ENCODE assay signal across 8 cellular contexts in the genomic region with DNA sequence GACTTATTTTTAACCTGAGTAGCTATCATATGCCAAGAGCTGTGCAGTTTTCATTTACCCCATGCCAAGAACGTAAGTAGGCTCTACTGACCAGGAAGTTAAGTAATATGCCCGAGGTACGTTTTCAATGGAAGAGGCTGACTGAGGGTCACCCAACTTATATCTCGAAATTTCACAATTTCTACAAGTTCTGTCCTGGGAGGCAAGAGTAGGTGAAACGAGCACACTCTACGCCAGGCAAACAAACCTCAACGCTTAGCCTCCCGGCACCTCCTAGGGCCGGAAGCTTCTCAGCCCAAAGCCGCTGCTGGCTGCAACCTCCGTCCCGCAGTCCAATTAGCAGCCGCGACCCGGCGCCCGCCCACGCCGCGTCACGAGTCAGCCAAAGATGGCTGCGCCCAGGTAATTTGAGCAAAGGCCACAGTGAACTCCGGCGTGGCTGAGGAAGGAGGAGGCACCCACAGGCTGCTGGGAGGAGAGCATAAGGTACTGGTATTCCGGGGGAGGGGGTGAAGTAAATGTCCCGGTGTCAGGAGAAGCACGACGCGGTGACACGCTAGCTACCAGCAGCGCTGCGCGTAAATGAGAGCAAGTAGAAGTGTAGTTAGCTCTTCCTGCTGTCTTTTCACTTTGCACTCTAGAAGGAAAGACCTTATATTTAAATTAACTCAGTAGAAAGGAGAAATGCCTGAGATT. TPM values are rescaled to one million over a fixed set of nuclear protein-coding genes. Genes with fewer than 3 reads are reported as not detected.
A peak's percentile ranks its signal among the peaks of the same experiment; 100 is the strongest.
DNase-seq lines count a peak whose midpoint lies in the region; ATAC-seq and TF ChIP-seq lines count a peak whose summit lies in the region.

TMEM126A (plus strand) TSS at position 364 of the 696 bp plus-strand sequence. CDS start 2,289 bp downstream, outside the sequence.

- TF ChIP-seq CTCF in smooth muscle cell (IDR thresholded peaks at IDR 0.05; ENCODE audit: borderline replicate concordance, insufficient read depth, poor library complexity, severe bottlenecking): no peak

- H3F3A ChIP-seq in smooth muscle cell (ENCODE audit: low read depth): no peaks in the 10 kb centered on the region

- DNase-seq in AG08396 (ENCODE audit: low spot score) (peak; percentile 86), NCI-H345 treated with DMSO at 0.1 percent for 48 hours (lab: John Stamatoyannopoulos, UW; ENCODE audit: unreplicated experiment) (peak; percentile 84), immature natural killer cell (peak; percentile 85 to 88 (median 87)), smooth muscle cell (lab: John Stamatoyannopoulos, UW; ENCODE audit: unreplicated experiment) (peak; percentile 49)
- peak; percentile 82 for DNase-seq in activated CD4-positive, CD25-positive, alpha-beta regulatory T cell treated with anti-CD3 and anti-CD28 coated beads, Interleukin-2, amount 50 U/mL, for 16 hours (ENCODE audit: low read depth, low spot score)
- DNase-seq in central memory CD4-positive, alpha-beta T cell: peak; percentile 90

- H3K36me3 ChIP-seq in smooth muscle cell (ENCODE audit: low read depth): no peaks in the 10 kb centered on the region

- H4K20me1 ChIP-seq in smooth muscle cell (ENCODE audit: low read depth): no peaks in the 10 kb centered on the region

- peak within 1 kb of the TSS; percentile 92 to 99 (median 97) for H3K4me3 Mint-ChIP-seq in immature natural killer cell

- H3K4me1 Mint-ChIP-seq in immature natural killer cell: peaks cover 23 to 43% of the 10 kb centered on the region in 2 donors

- H3K9me3 ChIP-seq in smooth muscle cell (replicated peaks; ENCODE audit: low read depth): no peaks in the 10 kb centered on the region

- peak within 1 kb of the TSS; percentile 90 for H3K4me2 ChIP-seq in smooth muscle cell

- peaks cover 4% of the 10 kb centered on the region for H3K4me1 ChIP-seq in smooth muscle cell (ENCODE audit: low read depth)

- H3K9ac ChIP-seq in smooth muscle cell (ENCODE audit: low read depth): peak within 1 kb of the TSS; percentile 76

- no peaks in the 10 kb centered on the region for H3K79me2 ChIP-seq in smooth muscle cell (ENCODE audit: low read depth)

- WGBS in smooth muscle cell (ENCODE audit: low lambda C conversion rate): 1% methylated on average over 33 of the region's 33 CpGs

- no peaks in the 10 kb centered on the region for H3K9me3 Mint-ChIP-seq in immature natural killer cell

- H3K27me3 ChIP-seq in smooth muscle cell (ENCODE audit: low read depth): no peaks in the 10 kb centered on the region

- H3K4me3 ChIP-seq in smooth muscle cell: peak within 1 kb of the TSS; percentile 63

- no peaks in the 10 kb centered on the region for H3K36me3 Mint-ChIP-seq in immature natural killer cell

- H3K27me3 Mint-ChIP-seq in immature natural killer cell (ENCODE audit: low read depth in 3 of 3): peaks cover 4 to 13% (median 12%) of the 10 kb centered on the region in 3 donors

- peak within 1 kb of the TSS; percentile 89 to 99 (median 96) for H3K27ac Mint-ChIP-seq in immature natural killer cell

- peak within 1 kb of the TSS; percentile 33 for H2AFZ ChIP-seq in smooth muscle cell (ENCODE audit: low read depth)

- ATAC-seq in GM19035 (IDR thresholded peaks at IDR 0.05; ENCODE audit: unreplicated experiment): peak; percentile 99
- ATAC-seq in HG03342 (IDR thresholded peaks at IDR 0.05; ENCODE audit: unreplicated experiment): peak; percentile 99

- peak within 1 kb of the TSS; percentile 77 for H3K27ac ChIP-seq in smooth muscle cell (ENCODE audit: low read depth)

RNA-seq across cellular contexts. Expression of gene TMEM126A, which starts in this region (rescaled TPM):
- 10 to 100 TPM; 60.9 to 85.2 (median 62.0) TPM for polyA plus RNA-seq in immature natural killer cell
- total RNA-seq in smooth muscle cell: 43.6 and 69.1 TPM in 2 replicates
- 53.4 and 62.6 TPM in 2 replicates for polyA plus RNA-seq in smooth muscle cell

Comparison
In these comparisons a context has a peak if more than half of its experiments do, and no peak if none do; other contexts are left out.
1. Peak in every context shown above with its lines: DNase-seq, ATAC-seq, H3K4me3 ChIP-seq and H3K27ac ChIP-seq.